ENCODE assay signal across 14 cellular contexts in the genomic region with DNA sequence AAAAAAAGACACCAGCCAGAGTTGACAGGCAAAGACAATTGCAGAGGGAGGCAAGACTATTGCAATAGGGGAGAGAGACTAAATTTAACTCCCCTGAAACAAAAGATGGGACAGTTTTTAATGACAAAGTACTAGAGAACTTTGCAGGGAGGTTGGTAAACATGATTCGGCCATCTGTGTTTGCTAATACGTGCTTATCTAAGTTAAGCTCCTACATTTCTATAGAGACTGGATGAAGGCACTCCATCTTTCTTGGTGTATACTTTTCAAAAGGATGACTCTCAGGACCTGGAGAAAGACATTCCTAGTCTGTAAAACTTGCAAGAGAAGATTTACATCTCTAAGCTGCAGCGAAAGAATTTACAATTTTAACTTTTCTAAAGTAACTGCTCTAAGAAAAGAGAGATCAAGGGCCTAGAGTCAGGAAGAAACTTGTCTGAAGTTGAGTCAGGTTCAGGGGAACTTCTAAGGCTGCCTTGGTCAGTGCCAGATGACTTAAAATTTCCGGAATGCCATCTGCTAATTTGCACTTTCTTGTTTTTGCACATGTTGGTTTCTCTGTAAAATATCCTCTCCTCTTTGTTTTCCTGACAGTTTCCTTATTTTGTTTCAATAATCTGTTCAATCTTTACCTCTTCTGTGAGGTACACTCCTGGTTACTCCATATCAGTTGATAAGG. TPM values are rescaled to one million over a fixed set of nuclear protein-coding genes. Genes with fewer than 3 reads are reported as not detected.
DNase-seq lines count a peak whose midpoint lies in the region; ATAC-seq and TF ChIP-seq lines count a peak whose summit lies in the region.
"Had no signal": no experiment of that assay in that cellular context is flagged by ENCODE, and none has a peak within 500 bp of the region (broad histone marks: within the 10 kb centered on the region; RNA-seq: fewer than 3 reads in every experiment).

No MANE protein-coding gene starts in this region.

- H3K4me1 Mint-ChIP-seq in T-helper 17 cell = peaks cover 2% of the 10 kb centered on the region
- H3K4me1 Mint-ChIP-seq: brain had no signal

- H3F3A ChIP-seq in OCI-LY1 (ENCODE audit: insufficient read depth, low read length) = peaks cover 20% of the 10 kb centered on the region

- no peaks in the 10 kb centered on the region for H3K79me2 ChIP-seq in OCI-LY1 (ENCODE audit: insufficient read depth, low read length)
- H3K79me2 ChIP-seq: parathyroid adenoma had no signal

- ATAC-seq in GM19455 (IDR thresholded peaks at IDR 0.05; ENCODE audit: unreplicated experiment) (peak; percentile 3), HG02981 (IDR thresholded peaks at IDR 0.05; ENCODE audit: unreplicated experiment) (peak; percentile 9), GM21447 (IDR thresholded peaks at IDR 0.05; ENCODE audit: unreplicated experiment) (no peak), T-helper 17 cell (no peak)

- peak overlapping the region; percentile 62 for H3K4me2 ChIP-seq in OCI-LY1 (ENCODE audit: low read length)

- H3K4me3 ChIP-seq in GM12865 (ENCODE audit: low read depth, low read length) = peak overlapping the region; percentile 35
- H3K4me3 ChIP-seq in OCI-LY1 (ENCODE audit: low read depth, low read length, poor library complexity, severe bottlenecking) = peak overlapping the region; percentile 28

- H3K9me2 ChIP-seq in OCI-LY1 (ENCODE audit: low read depth, low read length) = no peaks in the 10 kb centered on the region

- H3K27me3 ChIP-seq in OCI-LY1 (ENCODE audit: insufficient read depth, low read length) = no peaks in the 10 kb centered on the region

- peaks cover 30% of the 10 kb centered on the region for H3K36me3 ChIP-seq in OCI-LY1 (ENCODE audit: insufficient read depth, low read length)

- H2AFZ ChIP-seq in OCI-LY1 (ENCODE audit: low read length) = no peak overlapping the region
- H2AFZ ChIP-seq: parathyroid adenoma had no signal

- peaks cover 88% of the 10 kb centered on the region for H3K4me1 ChIP-seq in OCI-LY1 (ENCODE audit: insufficient read depth, low read length, severe bottlenecking)
- H3K4me1 ChIP-seq: parathyroid adenoma had no signal

- H3K27ac Mint-ChIP-seq in T-helper 17 cell = no peak overlapping the region
- H3K27ac Mint-ChIP-seq: brain had no signal

- peak overlapping the region; percentile 100 for H3K27ac ChIP-seq in OCI-LY1 (ENCODE audit: low read depth, low read length, poor library complexity, severe bottlenecking)
- H3K27ac ChIP-seq: parathyroid adenoma had no signal

- H4K20me1 ChIP-seq in OCI-LY1 (ENCODE audit: insufficient read depth, low read length) = no peaks in the 10 kb centered on the region

- DNase-seq in GM12865 (ENCODE audit: low read depth) (peak; percentile 82), Ammon's horn (ENCODE audit: low spot score) (no peak), T-helper 17 cell (no peak), AML-193 (lab: John Stamatoyannopoulos, UW) (no peak)
- DNase-seq: H7, hypothalamus, NCI-H1092 had no signal

- peak overlapping the region; percentile 88 for H3K9ac ChIP-seq in OCI-LY1 (ENCODE audit: low read length)
- H3K9ac ChIP-seq: parathyroid adenoma had no signal

- no peaks in the 10 kb centered on the region for H3K36me3 Mint-ChIP-seq in T-helper 17 cell (ENCODE audit: low read depth)
- H3K36me3 Mint-ChIP-seq: brain had no signal

- H3K4me3 Mint-ChIP-seq in T-helper 17 cell = no peak overlapping the region
- H3K4me3 Mint-ChIP-seq: brain had no signal

- H3K27me3 Mint-ChIP-seq in T-helper 17 cell = no peaks in the 10 kb centered on the region

- peaks cover 15% of the 10 kb centered on the region for H3K9me3 ChIP-seq in OCI-LY1 (ENCODE audit: low read length)
- H3K9me3 ChIP-seq in T-helper 17 cell (ENCODE audit: control insufficient read depth, low read length, poor library complexity, severe bottlenecking) = no peaks in the 10 kb centered on the region

- no peak for TF ChIP-seq CTCF in GM12865 (IDR thresholded peaks at IDR 0.05; ENCODE audit: insufficient read depth, low read depth, low read length, missing control alignments)
- no peak for TF ChIP-seq CTCF in OCI-LY1 (IDR thresholded peaks at IDR 0.05; ENCODE audit: low read length)

RNA-seq across cellular contexts. Expression of a gene that starts 10.6 kb away (rescaled TPM):
- not detected for total RNA-seq in T-helper 17 cell
- total RNA-seq: H7, subcutaneous adipose tissue had no signal

Comparison
In these comparisons a context has a peak if more than half of its experiments do, and no peak if none do; other contexts are left out.
1. ATAC-seq: peak in GM19455 (single experiment) and HG02981 (single experiment); none in GM21447 (single experiment) and T-helper 17 cell (single experiment).